28 cellular contexts compared by ENCODE assay signal in genomic region chr7:139367438-139368155, GRCh38. TPM values are rescaled to one million over a fixed set of nuclear protein-coding genes. Genes with fewer than 3 reads are reported as not detected.
DNase-seq lines count a peak whose midpoint lies in the region; ATAC-seq, FAIRE-seq and TF ChIP-seq lines count a peak whose summit lies in the region.
"Had no signal": no experiment of that assay in that cellular context is flagged by ENCODE, and none has a peak within 500 bp of the region (broad histone marks: within the 10 kb centered on the region; RNA-seq: fewer than 3 reads in every experiment).

No MANE protein-coding gene starts in this region.

- RAD21 ChIA-PET in GM12878 (lab: Charles Lee; ENCODE audit: unreplicated experiment) = no interaction called here

- FAIRE-seq in GM12878 (lab: Jason Lieb, UNC) = no peak
- FAIRE-seq: GM19239, RCC 7860 had no signal

- ATAC-seq in stimulated activated naive CD8-positive, alpha-beta T cell treated with anti-CD3 and anti-CD28 coated beads, Interleukin-15, Interleukin-2, amounts not matched to agents 100 U/mL and 50 U/mL, for 24 hours = peak; percentile 53
- no peak for ATAC-seq in stimulated activated naive CD8-positive, alpha-beta T cell treated with anti-CD3 and anti-CD28 coated beads, Interleukin-15, amount 100 ng/mL, for 72 hours
- ATAC-seq in GM12878 (peak; percentile 23), HG03135 (IDR thresholded peaks at IDR 0.05; ENCODE audit: unreplicated experiment) (no peak)

- CTCF ChIA-PET in activated CD4-positive, alpha-beta memory T cell treated with anti-CD3 and anti-CD28 coated beads for 36 hours (lab: Charles Lee) = interaction anchor here (0.6 kb wide), 1 partner anchor 43 kb away, joined by 3 read pairs; no protein-coding TSS in a partner anchor
- CTCF ChIA-PET in activated CD4-positive, alpha-beta memory T cell treated with anti-CD3 and anti-CD28 coated beads, Interleukin-2, amount 10 ng/mL, durations not matched to agents 7 days and 5 days (lab: Charles Lee) = interaction anchor here (0.6 kb wide), 1 partner anchor 601 kb away, joined by 5 read pairs; no protein-coding TSS in a partner anchor
- CTCF ChIA-PET in GM12878 (lab: Yijun Ruan, JAX) (no interaction called here), SK-N-SH (lab: Yijun Ruan, JAX) (no interaction called here)

- H3K9me3 ChIP-seq in GM12878 (replicated peaks; ENCODE audit: control insufficient read depth, insufficient read depth, low read length) (no peaks in the 10 kb centered on the region), SK-N-SH (no peaks in the 10 kb centered on the region)
- H3K9me3 ChIP-seq: breast epithelium, esophagus squamous epithelium, gastrocnemius medialis, spleen, tibial artery had no signal

- peaks cover 4% of the 10 kb centered on the region for H3F3A ChIP-seq in SK-N-SH (replicated peaks; ENCODE audit: insufficient read depth)

- no peak for TF ChIP-seq POLR2A in GM12878 (IDR thresholded peaks at IDR 0.05; ENCODE audit: low read depth, low read length)

- peak overlapping the region; percentile 51 for H3K27ac Mint-ChIP-seq in activated CD4-positive, alpha-beta memory T cell treated with anti-CD3 and anti-CD28 coated beads for 36 hours
- H3K27ac Mint-ChIP-seq in activated CD4-positive, alpha-beta memory T cell treated with anti-CD3 and anti-CD28 coated beads, Interleukin-2, amount 10 ng/mL, durations not matched to agents 7 days and 5 days = no peak overlapping the region
- peak overlapping the region in 1 of 2 donors; percentile 74 for H3K27ac Mint-ChIP-seq in stimulated activated naive CD8-positive, alpha-beta T cell treated with anti-CD3 and anti-CD28 coated beads, Interleukin-15, amount 100 ng/mL, for 72 hours

- no peaks in the 10 kb centered on the region for H3K27me3 ChIP-seq in GM12878 (replicated peaks in 1 of 2; ENCODE audit: control insufficient read depth in 2 of 2, insufficient read depth in 2 of 2, low read length in 1 of 2)
- no peaks in the 10 kb centered on the region for H3K27me3 ChIP-seq in SK-N-SH (ENCODE audit: insufficient read depth)
- H3K27me3 ChIP-seq: breast epithelium, esophagus squamous epithelium, gastrocnemius medialis, spleen, tibial artery had no signal

- TF ChIP-seq RAD21 in GM12878 (IDR thresholded peaks at IDR 0.05; ENCODE audit: insufficient read depth, low read depth, low read length) (no peak), SK-N-SH (IDR thresholded peaks at IDR 0.05; ENCODE audit: low read length) (no peak)

- peaks cover 99% of the 10 kb centered on the region for H3K79me2 ChIP-seq in GM12878 (ENCODE audit: control insufficient read depth, insufficient read depth, low read length)
- peaks cover 100% of the 10 kb centered on the region for H3K79me2 ChIP-seq in SK-N-SH (ENCODE audit: insufficient read depth)

- DNase-seq in activated CD4-positive, alpha-beta memory T cell treated with anti-CD3 and anti-CD28 coated beads for 36 hours = no peak
- DNase-seq in activated CD4-positive, alpha-beta memory T cell treated with anti-CD3 and anti-CD28 coated beads, Interleukin-2, amount 10 ng/mL, durations not matched to agents 7 days and 5 days = no peak
- no peak for DNase-seq in stimulated activated naive CD8-positive, alpha-beta T cell treated with anti-CD3 and anti-CD28 coated beads, Interleukin-15, Interleukin-2, amounts not matched to agents 100 U/mL and 50 U/mL, for 24 hours
- DNase-seq in stimulated activated naive CD8-positive, alpha-beta T cell treated with anti-CD3 and anti-CD28 coated beads, Interleukin-15, amount 100 ng/mL, for 72 hours = no peak
- no peak for DNase-seq in GM12878 (ENCODE audit: low read depth, low spot score)
- no peak for DNase-seq in SK-N-SH
- no peak for DNase-seq in activated CD4-positive, alpha-beta T cell treated with anti-CD3 and anti-CD28 coated beads for 1 hour
- DNase-seq: activated CD8-positive, alpha-beta memory T cell treated with anti-CD3 and anti-CD28 coated beads for 24 hours; amniotic stem cell; COR-L47; DMS79 treated with DMSO at 0.1 percent for 48 hours; esophagus squamous epithelium; gastrocnemius medialis; MM.1S; NCI-H1436; NCI-H2107; NCI-H510A treated with DMSO at 0.1 percent for 48 hours; nucleus accumbens; spleen; stimulated activated CD4-positive, alpha-beta T cell treated with anti-CD3 and anti-CD28 coated beads, Interleukin-4, amount 100 ng/mL, for 1 hour; stimulated activated naive CD4-positive, alpha-beta T cell treated with Interleukin-2 at 50 U/mL for 16 hours; tibial artery had no signal

- no peaks in the 10 kb centered on the region for H3K27me3 Mint-ChIP-seq in activated CD4-positive, alpha-beta memory T cell treated with anti-CD3 and anti-CD28 coated beads for 36 hours
- H3K27me3 Mint-ChIP-seq in activated CD4-positive, alpha-beta memory T cell treated with anti-CD3 and anti-CD28 coated beads, Interleukin-2, amount 10 ng/mL, durations not matched to agents 7 days and 5 days = no peaks in the 10 kb centered on the region
- no peaks in the 10 kb centered on the region for H3K27me3 Mint-ChIP-seq in stimulated activated naive CD8-positive, alpha-beta T cell treated with anti-CD3 and anti-CD28 coated beads, Interleukin-15, amount 100 ng/mL, for 72 hours

- in situ Hi-C loops in GM12878 (cut with MboI) = loop anchor here (25.0 kb wide), 1 partner anchor 1545 kb away; the partner anchor contains the start of gene BRAF

- TF ChIP-seq EP300 in GM12878 (IDR thresholded peaks at IDR 0.05; ENCODE audit: borderline replicate concordance in 1 of 2, control insufficient read depth in 1 of 2, low read depth in 2 of 2, low read length in 2 of 2) (no peak), SK-N-SH (IDR thresholded peaks at IDR 0.05; ENCODE audit: borderline replicate concordance in 1 of 2, low read depth in 1 of 2, low read length in 1 of 2) (no peak)

- intact Hi-C loops in activated CD4-positive, alpha-beta memory T cell treated with anti-CD3 and anti-CD28 coated beads for 36 hours (cut with micrococcal nuclease) = no loop called here
- intact Hi-C loops in GM12878 (cut with micrococcal nuclease; ENCODE audit: unreplicated experiment) = no loop called here

- H4K20me1 ChIP-seq in GM12878 (ENCODE audit: control insufficient read depth, insufficient read depth) = peaks cover 6% of the 10 kb centered on the region
- H4K20me1 ChIP-seq in SK-N-SH (ENCODE audit: insufficient read depth) = peaks cover 97% of the 10 kb centered on the region

- peaks cover 31% of the 10 kb centered on the region for H3K36me3 Mint-ChIP-seq in activated CD4-positive, alpha-beta memory T cell treated with anti-CD3 and anti-CD28 coated beads for 36 hours
- H3K36me3 Mint-ChIP-seq in activated CD4-positive, alpha-beta memory T cell treated with anti-CD3 and anti-CD28 coated beads, Interleukin-2, amount 10 ng/mL, durations not matched to agents 7 days and 5 days (ENCODE audit: low read depth) = peaks cover 54% of the 10 kb centered on the region

- SMC1A ChIA-PET in GM12878 (lab: Charles Lee; ENCODE audit: uncharacterized antibody, unreplicated experiment) = interaction anchor here (0.6 kb wide), 2 partner anchors 52 to 68 kb away, joined by 3 read pairs; no protein-coding TSS in a partner anchor

- no TSS peak for BruUV-seq in GM12878 (replicated peaks; lab: Mats Ljungman, UMichigan)

- POLR2A ChIA-PET in activated CD4-positive, alpha-beta memory T cell treated with anti-CD3 and anti-CD28 coated beads for 36 hours (lab: Charles Lee) = interaction anchor here (0.8 kb wide), 1 partner anchor 195 kb away, joined by 3 read pairs; no protein-coding TSS in a partner anchor
- POLR2A ChIA-PET in activated CD4-positive, alpha-beta memory T cell treated with anti-CD3 and anti-CD28 coated beads, Interleukin-2, amount 10 ng/mL, durations not matched to agents 7 days and 5 days (lab: Charles Lee) = no interaction called here
- POLR2A ChIA-PET in GM12878 (lab: Charles Lee) = no interaction called here
- POLR2A ChIA-PET in SK-N-SH (lab: Yijun Ruan, JAX) = no interaction called here

- WGBS in GM12878 (ENCODE audit: insufficient coverage, insufficient replicate concordance, low lambda C conversion rate, missing lambda C conversion rate) = 57% methylated on average over 6 of the region's 6 CpGs
- WGBS in SK-N-SH (ENCODE audit: low lambda C conversion rate) = 89% methylated on average over 6 of the region's 6 CpGs

- H3K4me1 ChIP-seq in GM12878 (ENCODE audit: control insufficient read depth, insufficient read depth, low read length) (peaks cover 4% of the 10 kb centered on the region), SK-N-SH (ENCODE audit: control insufficient read depth in 1 of 2, insufficient read depth in 2 of 2, low read depth in 1 of 2, low read length in 1 of 2) (peaks cover 7 to 12% of the 10 kb centered on the region in 2 experiments; a peak in 3 of 4 replicates)

- TF ChIP-seq CTCF in GM12878 (IDR thresholded peaks at IDR 0.05 in 2 of 3, conservative IDR thresholded peaks at IDR 0.05 in 1 of 3; ENCODE audit: control insufficient read depth in 2 of 3, extremely low read depth in 1 of 3, insufficient read depth in 1 of 3, low read depth in 3 of 3, low read length in 3 of 3) (no peak), SK-N-SH (IDR thresholded peaks at IDR 0.05) (no peak)

- H3K36me3 ChIP-seq in GM12878 (ENCODE audit: control insufficient read depth in 2 of 2, insufficient read depth in 2 of 2, low read length in 1 of 2) (peaks cover 2 to 19% of the 10 kb centered on the region in 2 experiments), SK-N-SH (replicated peaks in 1 of 2; ENCODE audit: control insufficient read depth in 1 of 2, insufficient read depth in 2 of 2, low read length in 1 of 2) (peaks cover 43 to 56% of the 10 kb centered on the region in 2 experiments)
- H3K36me3 ChIP-seq: breast epithelium had no signal

- H3K9me2 ChIP-seq in SK-N-SH = no peaks in the 10 kb centered on the region

- no peak overlapping the region for H3K27ac ChIP-seq in GM12878 (ENCODE audit: control insufficient read depth, insufficient read depth)
- H3K27ac ChIP-seq in SK-N-SH (ENCODE audit: low read depth in 2 of 2, low read length in 1 of 2) = no peak overlapping the region
- H3K27ac ChIP-seq: breast epithelium, coronary artery, esophagus squamous epithelium, SK-N-MC, spleen, tibial artery had no signal

- H3K4me3 ChIP-seq in GM12878 (peak overlapping the region; percentile 12; the same call in 1 of the 2 replicates), SK-N-SH (ENCODE audit: low read depth in 2 of 2, low read length in 1 of 2) (no peak overlapping the region)
- H3K4me3 ChIP-seq: breast epithelium, coronary artery, esophagus squamous epithelium, gastrocnemius medialis, SK-N-MC, spleen, tibial artery had no signal

- H3K9ac ChIP-seq in GM12878 (ENCODE audit: control insufficient read depth, insufficient read depth, low read length) (no peak overlapping the region), SK-N-SH (no peak overlapping the region)

- H3K4me1 Mint-ChIP-seq in activated CD4-positive, alpha-beta memory T cell treated with anti-CD3 and anti-CD28 coated beads for 36 hours (ENCODE audit: low read depth) = peaks cover 79% of the 10 kb centered on the region
- peaks cover 62% of the 10 kb centered on the region for H3K4me1 Mint-ChIP-seq in activated CD4-positive, alpha-beta memory T cell treated with anti-CD3 and anti-CD28 coated beads, Interleukin-2, amount 10 ng/mL, durations not matched to agents 7 days and 5 days
- peaks cover 71% of the 10 kb centered on the region for H3K4me1 Mint-ChIP-seq in stimulated activated naive CD8-positive, alpha-beta T cell treated with anti-CD3 and anti-CD28 coated beads, Interleukin-15, amount 100 ng/mL, for 72 hours

- peak overlapping the region; percentile 28 for H3K4me2 ChIP-seq in GM12878 (ENCODE audit: control insufficient read depth, insufficient read depth)
- no peak overlapping the region for H3K4me2 ChIP-seq in SK-N-SH

- no peaks in the 10 kb centered on the region for H3K9me3 Mint-ChIP-seq in activated CD4-positive, alpha-beta memory T cell treated with anti-CD3 and anti-CD28 coated beads for 36 hours
- H3K9me3 Mint-ChIP-seq in activated CD4-positive, alpha-beta memory T cell treated with anti-CD3 and anti-CD28 coated beads, Interleukin-2, amount 10 ng/mL, durations not matched to agents 7 days and 5 days = no peaks in the 10 kb centered on the region
- no peaks in the 10 kb centered on the region for H3K9me3 Mint-ChIP-seq in stimulated activated naive CD8-positive, alpha-beta T cell treated with anti-CD3 and anti-CD28 coated beads, Interleukin-15, amount 100 ng/mL, for 72 hours

- peak overlapping the region; percentile 20 for H3K4me3 Mint-ChIP-seq in activated CD4-positive, alpha-beta memory T cell treated with anti-CD3 and anti-CD28 coated beads for 36 hours
- H3K4me3 Mint-ChIP-seq in activated CD4-positive, alpha-beta memory T cell treated with anti-CD3 and anti-CD28 coated beads, Interleukin-2, amount 10 ng/mL, durations not matched to agents 7 days and 5 days = no peak overlapping the region
- peak overlapping the region in 1 of 2 donors; percentile 19 for H3K4me3 Mint-ChIP-seq in stimulated activated naive CD8-positive, alpha-beta T cell treated with anti-CD3 and anti-CD28 coated beads, Interleukin-15, amount 100 ng/mL, for 72 hours

- H2AFZ ChIP-seq in GM12878 (ENCODE audit: control insufficient read depth, low read depth, low read length) (no peak overlapping the region), SK-N-SH (ENCODE audit: low read depth) (no peak overlapping the region)

RNA-seq across cellular contexts. Expression of gene LUC7L2, which starts 7.9 kb away (rescaled TPM):
- total RNA-seq in activated CD4-positive, alpha-beta memory T cell treated with anti-CD3 and anti-CD28 coated beads for 36 hours = 100 to 1,000 TPM; 105 to 114 TPM
- 100 to 1,000 TPM; 106 to 110 TPM for total RNA-seq in activated CD4-positive, alpha-beta memory T cell treated with anti-CD3 and anti-CD28 coated beads, Interleukin-2, amount 10 ng/mL, durations not matched to agents 7 days and 5 days
- 224 and 228 TPM in 2 replicates for total RNA-seq in GM12878 (2013; cell fraction: nucleolus; rRNA removed)
- total RNA-seq in GM12878 (2014; rRNA removed) = 48.8 and 51.8 TPM in 2 replicates
- 68.4 and 69.3 TPM in 2 replicates for total RNA-seq in GM12878 (2014; rRNA removed; fragmentation: Illumina TruSeq; extraction: Trizol)
- 86.5 and 98.7 TPM in 2 replicates for total RNA-seq in GM12878 (2021)
- 41.1 TPM for polyA plus RNA-seq in GM12878 (2011; ENCODE audit: low read depth)
- polyA plus RNA-seq in GM12878 (2011; rRNA removed) = 66.3 and 82.2 TPM in 2 replicates
- polyA plus RNA-seq in GM12878 (2011; cell fraction: cytosol; rRNA removed) = 25.7 and 55.8 TPM in 2 replicates
- 104 and 130 TPM in 2 replicates for polyA plus RNA-seq in GM12878 (2011; cell fraction: nucleus; rRNA removed)
- 67.6 and 78.5 TPM in 2 replicates for polyA plus RNA-seq in GM12878 (2012)
- polyA plus RNA-seq in GM12878 (2014; fragmentation: Illumina TruSeq; extraction: Trizol) = 78.7 and 100.0 TPM in 2 replicates
- 10 to 100 TPM; 31.7 to 37.8 TPM for polyA plus RNA-seq in GM12878 (2014; fragmentation: Nextera tagmentation; extraction: Ambion mirVana)
- 57.6 and 69.1 TPM in 2 replicates for polyA plus RNA-seq in GM12878 (2014; rRNA removed)
- 10 to 100 TPM; 68.0 to 75.7 TPM for polyA plus RNA-seq in GM12878 (2016; fragmentation: Nextera tagmentation; extraction: Ambion mirVana)
- polyA minus RNA-seq in GM12878 (2011; rRNA and poly(A)+ RNA removed) = 41.7 and 64.0 TPM in 2 replicates
- 19.2 and 29.2 TPM in 2 replicates for polyA minus RNA-seq in GM12878 (2011; cell fraction: cytosol; rRNA and poly(A)+ RNA removed)
- polyA minus RNA-seq in GM12878 (2011; cell fraction: nucleus; rRNA and poly(A)+ RNA removed) = 141 and 271 TPM in 2 replicates
- polyA plus RNA-seq in SK-N-SH (2012; rRNA removed) = 45.7 and 50.7 TPM in 2 replicates
- 40.3 and 50.3 TPM in 2 replicates for polyA plus RNA-seq in SK-N-SH (2012; cell fraction: cytosol; rRNA removed)
- 136 and 151 TPM in 2 replicates for polyA plus RNA-seq in SK-N-SH (2012; cell fraction: nucleus; rRNA removed)

RNA-seq across cellular contexts. Expression of gene FMC1, which starts 26.5 kb away (rescaled TPM):
- total RNA-seq in activated CD4-positive, alpha-beta memory T cell treated with anti-CD3 and anti-CD28 coated beads for 36 hours = 1 to 10 TPM; 4.4 to 5.0 TPM
- total RNA-seq in activated CD4-positive, alpha-beta memory T cell treated with anti-CD3 and anti-CD28 coated beads, Interleukin-2, amount 10 ng/mL, durations not matched to agents 7 days and 5 days = 1 to 10 TPM; 9.9 TPM
- total RNA-seq in GM12878 (2013; cell fraction: nucleolus; rRNA removed) = 2.6 and 4.2 TPM in 2 replicates
- total RNA-seq in GM12878 (2014; rRNA removed) (10.5 and 11.4 TPM in 2 replicates), GM12878 (2014; rRNA removed; fragmentation: Illumina TruSeq; extraction: Trizol) (5.4 and 5.5 TPM in 2 replicates), GM12878 (2021) (10.9 and 11.9 TPM in 2 replicates)
- 9.1 TPM for polyA plus RNA-seq in GM12878 (2011; ENCODE audit: low read depth)
- polyA plus RNA-seq in GM12878 (2011; rRNA removed) (13.2 and 13.5 TPM in 2 replicates), GM12878 (2014; fragmentation: Illumina TruSeq; extraction: Trizol) (2.7 and 4.2 TPM in 2 replicates), GM12878 (2014; fragmentation: Nextera tagmentation; extraction: Ambion mirVana) (10 to 100 TPM; 50.5 to 60.4 TPM), GM12878 (2014; rRNA removed) (16.1 and 18.1 TPM in 2 replicates), GM12878 (2016; fragmentation: Nextera tagmentation; extraction: Ambion mirVana) (10 to 100 TPM; 57.2 to 58.9 TPM), SK-N-SH (2012; rRNA removed) (59.0 and 59.9 TPM in 2 replicates)
- polyA plus RNA-seq in GM12878 (2011; cell fraction: cytosol; rRNA removed) = 15.9 and 22.3 TPM in 2 replicates
- polyA plus RNA-seq in GM12878 (2011; cell fraction: nucleus; rRNA removed) = 8.8 and 14.0 TPM in 2 replicates
- 11.2 and 19.5 TPM in 2 replicates for polyA plus RNA-seq in GM12878 (2012)
- 3.0 and 3.1 TPM in 2 replicates for polyA minus RNA-seq in GM12878 (2011; rRNA and poly(A)+ RNA removed)
- 1.2 TPM in 1 of 2 replicates, not detected in the other for polyA minus RNA-seq in GM12878 (2011; cell fraction: cytosol; rRNA and poly(A)+ RNA removed)
- 3.1 and 5.4 TPM in 2 replicates for polyA minus RNA-seq in GM12878 (2011; cell fraction: nucleus; rRNA and poly(A)+ RNA removed)
- 56.8 and 60.1 TPM in 2 replicates for polyA plus RNA-seq in SK-N-SH (2012; cell fraction: cytosol; rRNA removed)
- 17.6 and 24.0 TPM in 2 replicates for polyA plus RNA-seq in SK-N-SH (2012; cell fraction: nucleus; rRNA removed)

Comparison
In these comparisons a context has a peak if more than half of its experiments do, and no peak if none do; other contexts are left out.
1. ATAC-seq: peak in stimulated activated naive CD8-positive, alpha-beta T cell treated with anti-CD3 and anti-CD28 coated beads, Interleukin-15, Interleukin-2, amounts not matched to agents 100 U/mL and 50 U/mL, for 24 hours (single experiment) and GM12878 (single experiment); none in stimulated activated naive CD8-positive, alpha-beta T cell treated with anti-CD3 and anti-CD28 coated beads, Interleukin-15, amount 100 ng/mL, for 72 hours (single experiment) and HG03135 (single experiment).
2. CTCF ChIA-PET loops: an anchor here in activated CD4-positive, alpha-beta memory T cell treated with anti-CD3 and anti-CD28 coated beads for 36 hours (0.6 kb wide) and activated CD4-positive, alpha-beta memory T cell treated with anti-CD3 and anti-CD28 coated beads, Interleukin-2, amount 10 ng/mL, durations not matched to agents 7 days and 5 days (0.6 kb wide); none called in GM12878 and SK-N-SH.